In the genomic region with DNA sequence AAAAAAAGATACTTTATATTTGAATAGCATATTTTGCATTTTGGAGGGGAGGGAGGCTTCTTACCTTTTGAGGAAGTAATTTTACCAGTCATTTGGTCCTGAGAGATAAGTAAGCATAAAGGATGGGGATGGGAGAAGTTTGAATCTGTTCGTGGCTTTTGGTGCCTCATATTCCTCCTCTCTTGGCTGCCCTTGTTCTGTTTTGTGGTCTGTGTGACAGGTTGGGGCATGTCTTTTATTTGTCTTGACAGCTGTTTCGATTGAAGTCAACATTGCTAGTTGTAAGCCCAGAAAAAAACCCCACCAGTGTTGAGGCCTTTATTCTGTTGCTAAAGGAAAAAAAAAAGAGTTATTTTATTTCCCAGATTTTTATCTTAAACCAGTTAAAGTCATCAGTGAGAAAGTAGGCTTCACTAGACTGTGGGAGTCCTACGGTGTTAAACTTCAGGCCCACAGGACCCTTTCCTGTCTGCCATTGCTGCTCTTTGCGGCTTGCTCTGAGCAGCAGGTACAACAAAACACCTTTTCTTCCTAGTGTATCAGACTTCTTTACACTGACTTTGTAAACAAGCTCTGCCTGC, we compare ENCODE assay signal across 8 cellular contexts. TPM values are rescaled to one million over a fixed set of nuclear protein-coding genes. Genes with fewer than 3 reads are reported as not detected.
DNase-seq lines count a peak whose midpoint lies in the region; ATAC-seq and TF ChIP-seq lines count a peak whose summit lies in the region.

No MANE protein-coding gene starts in this region.

- H3K9ac ChIP-seq in DND-41 (ENCODE audit: low read depth, low read length): peak overlapping the region; percentile 36

- TF ChIP-seq CTCF in DND-41 (IDR thresholded peaks at IDR 0.05; ENCODE audit: borderline replicate concordance, extremely low read depth, low read length, poor library complexity, severe bottlenecking): no peak
- TF ChIP-seq CTCF in GM20000 (IDR thresholded peaks at IDR 0.05; ENCODE audit: extremely low read depth, missing control alignments): no peak
- no peak for TF ChIP-seq CTCF in mucosa of descending colon (IDR thresholded peaks at IDR 0.05)

- peaks cover 83% of the 10 kb centered on the region for H3K79me2 ChIP-seq in DND-41 (ENCODE audit: insufficient read depth, low read length)

- ATAC-seq in DND-41 (ENCODE audit: insufficient read depth, low read depth) (peak; percentile 94), mucosa of descending colon (peak; percentile 53)

- H3K9me3 ChIP-seq in DND-41 (ENCODE audit: insufficient read depth, low read length, severe bottlenecking) (no peaks in the 10 kb centered on the region), mucosa of descending colon (no peaks in the 10 kb centered on the region)

- H3K36me3 ChIP-seq in DND-41 (ENCODE audit: insufficient read depth, low read length) (peaks cover 61% of the 10 kb centered on the region), mucosa of descending colon (ENCODE audit: low read depth) (no peaks in the 10 kb centered on the region)

- H3K27ac Mint-ChIP-seq in activated CD4-positive, alpha-beta T cell treated with anti-CD3 and anti-CD28 coated beads, Interleukin-2, amount 10 ng/mL, durations not matched to agents 7 days and 5 days: peak overlapping the region; percentile 94

- peaks cover 63% of the 10 kb centered on the region for H3K36me3 Mint-ChIP-seq in activated CD4-positive, alpha-beta T cell treated with anti-CD3 and anti-CD28 coated beads, Interleukin-2, amount 10 ng/mL, durations not matched to agents 7 days and 5 days (ENCODE audit: low read depth)

- peak; percentile 86 for DNase-seq in DND-41
- peak; percentile 78 for DNase-seq in GM20000 (ENCODE audit: low spot score)
- DNase-seq in NCI-H1105 (lab: John Stamatoyannopoulos, UW): peak; percentile 48
- DNase-seq in activated CD4-positive, alpha-beta T cell treated with anti-CD3 and anti-CD28 coated beads, Interleukin-2, amount 10 ng/mL, durations not matched to agents 7 days and 5 days: peak; percentile 73
- DNase-seq in mucosa of descending colon: no peak
- no peak for DNase-seq in HPDE6-E6E7 (ENCODE audit: extremely low spot score)
- DNase-seq in globus pallidus (ENCODE audit: low spot score): no peak
- no peak for DNase-seq in midbrain (lab: John Stamatoyannopoulos, UW)

- H3K4me1 ChIP-seq in DND-41 (ENCODE audit: insufficient read depth, low read length) (peaks cover 63% of the 10 kb centered on the region), mucosa of descending colon (ENCODE audit: low read depth) (peaks cover 17% of the 10 kb centered on the region)

- no peaks in the 10 kb centered on the region for H3K9me3 Mint-ChIP-seq in activated CD4-positive, alpha-beta T cell treated with anti-CD3 and anti-CD28 coated beads, Interleukin-2, amount 10 ng/mL, durations not matched to agents 7 days and 5 days

- peak overlapping the region; percentile 49 for H3K4me3 Mint-ChIP-seq in activated CD4-positive, alpha-beta T cell treated with anti-CD3 and anti-CD28 coated beads, Interleukin-2, amount 10 ng/mL, durations not matched to agents 7 days and 5 days

- H3K27me3 Mint-ChIP-seq in activated CD4-positive, alpha-beta T cell treated with anti-CD3 and anti-CD28 coated beads, Interleukin-2, amount 10 ng/mL, durations not matched to agents 7 days and 5 days: no peaks in the 10 kb centered on the region

- intact Hi-C loops in mucosa of descending colon (cut with DNase I, micrococcal nuclease): no loop called here

- CTCF ChIA-PET in activated CD4-positive, alpha-beta T cell treated with anti-CD3 and anti-CD28 coated beads, Interleukin-2, amount 10 ng/mL, durations not matched to agents 7 days and 5 days (lab: Charles Lee): interaction anchor here (1.1 to 3.6 kb wide), 7 partner anchors 12 to 24 kb away, joined by 3 to 16 read pairs (median 10); a partner anchor contains a TSS

- peak overlapping the region in 1 of 2 experiments; percentile 19; a peak in 1 of 4 replicates for H3K4me3 ChIP-seq in DND-41 (ENCODE audit: low read depth in 1 of 2, low read length in 2 of 2)
- no peak overlapping the region for H3K4me3 ChIP-seq in mucosa of descending colon

- POLR2A ChIA-PET in activated CD4-positive, alpha-beta T cell treated with anti-CD3 and anti-CD28 coated beads, Interleukin-2, amount 10 ng/mL, durations not matched to agents 7 days and 5 days (lab: Charles Lee): interaction anchor here (1.0 kb wide), 1 partner anchor 14 kb away, joined by 3 read pairs; no protein-coding TSS in a partner anchor

- peak overlapping the region; percentile 81 for H3K27ac ChIP-seq in DND-41 (ENCODE audit: low read length)

- H3K4me2 ChIP-seq in DND-41 (ENCODE audit: insufficient read depth, low read length): peak overlapping the region; percentile 48

- H3K27me3 ChIP-seq in DND-41 (ENCODE audit: insufficient read depth, low read length, poor library complexity): no peaks in the 10 kb centered on the region

- peaks cover 47% of the 10 kb centered on the region for H4K20me1 ChIP-seq in DND-41 (ENCODE audit: insufficient read depth, low read length)

- no peak overlapping the region for H2AFZ ChIP-seq in DND-41 (ENCODE audit: low read depth, low read length)

- H3K4me1 Mint-ChIP-seq in activated CD4-positive, alpha-beta T cell treated with anti-CD3 and anti-CD28 coated beads, Interleukin-2, amount 10 ng/mL, durations not matched to agents 7 days and 5 days: peaks cover 72% of the 10 kb centered on the region

RNA-seq across cellular contexts. Expression of a gene that starts 11.4 kb away (rescaled TPM):
- total RNA-seq in activated CD4-positive, alpha-beta T cell treated with anti-CD3 and anti-CD28 coated beads, Interleukin-2, amount 10 ng/mL, durations not matched to agents 7 days and 5 days: 100 to 1,000 TPM; 116 to 130 TPM
- 10 to 100 TPM; 35.0 to 41.4 (median 37.2) TPM for total RNA-seq in mucosa of descending colon

RNA-seq across cellular contexts. Expression of a gene that starts 30.5 kb away (rescaled TPM):
- 10 to 100 TPM in 1 of 2 experiments, 1 to 10 TPM in 1; 8.4 to 10.1 TPM for total RNA-seq in activated CD4-positive, alpha-beta T cell treated with anti-CD3 and anti-CD28 coated beads, Interleukin-2, amount 10 ng/mL, durations not matched to agents 7 days and 5 days
- 10 to 100 TPM; 13.2 to 14.2 (median 13.5) TPM for total RNA-seq in mucosa of descending colon

RNA-seq across cellular contexts. Expression of a gene that starts 35.0 kb away (rescaled TPM):
- total RNA-seq in activated CD4-positive, alpha-beta T cell treated with anti-CD3 and anti-CD28 coated beads, Interleukin-2, amount 10 ng/mL, durations not matched to agents 7 days and 5 days: 10 to 100 TPM; 25.9 to 28.6 TPM
- 10 to 100 TPM; 16.2 to 22.0 (median 18.4) TPM for total RNA-seq in mucosa of descending colon

RNA-seq across cellular contexts. Expression of a gene that starts 35.1 kb away (rescaled TPM):
- 10 to 100 TPM; 76.9 TPM for total RNA-seq in activated CD4-positive, alpha-beta T cell treated with anti-CD3 and anti-CD28 coated beads, Interleukin-2, amount 10 ng/mL, durations not matched to agents 7 days and 5 days
- total RNA-seq in mucosa of descending colon: 10 to 100 TPM; 31.0 to 42.2 (median 41.0) TPM

RNA-seq across cellular contexts. Expression of a gene that starts 39.8 kb away (rescaled TPM):
- under 1 TPM in 1 of 2 experiments, not detected in 1; 0.08 TPM for total RNA-seq in activated CD4-positive, alpha-beta T cell treated with anti-CD3 and anti-CD28 coated beads, Interleukin-2, amount 10 ng/mL, durations not matched to agents 7 days and 5 days
- total RNA-seq in mucosa of descending colon: 100 to 1,000 TPM in 1 of 3 donors, 10 to 100 TPM in 2; 46.6 to 125 (median 94.5) TPM

Comparison
In these comparisons a context has a peak if more than half of its experiments do, and no peak if none do; other contexts are left out.
1. DNase-seq: peak in DND-41 (single experiment), GM20000 (single experiment), NCI-H1105 (single experiment) and activated CD4-positive, alpha-beta T cell treated with anti-CD3 and anti-CD28 coated beads, Interleukin-2, amount 10 ng/mL, durations not matched to agents 7 days and 5 days (single experiment); none in mucosa of descending colon (0 of 3), HPDE6-E6E7 (single experiment), globus pallidus (single experiment) and midbrain (single experiment).